Comparison of ENCODE assay signal across 15 cellular contexts in the genomic region with DNA sequence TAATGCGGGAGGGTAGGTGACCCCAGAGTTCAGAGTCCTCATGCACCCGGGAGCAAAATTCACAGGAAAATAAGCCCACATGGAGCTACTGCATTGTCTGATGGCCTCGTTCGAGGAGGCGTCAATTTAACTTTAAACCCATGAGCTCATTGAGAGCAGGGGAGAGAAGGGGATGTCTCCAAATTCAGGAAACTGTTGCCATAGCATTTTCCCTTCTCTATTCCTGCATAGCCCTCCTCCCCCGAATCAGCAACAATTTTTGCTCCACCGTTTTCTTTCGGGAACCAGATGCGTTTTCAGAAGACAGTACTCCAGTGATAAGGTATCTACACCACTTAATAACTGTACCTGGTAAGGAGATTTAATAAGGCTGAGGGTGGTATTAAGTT. TPM values are rescaled to one million over a fixed set of nuclear protein-coding genes. Genes with fewer than 3 reads are reported as not detected.
DNase-seq lines count a peak whose midpoint lies in the region; ATAC-seq and TF ChIP-seq lines count a peak whose summit lies in the region.
"Had no signal": no experiment of that assay in that cellular context is flagged by ENCODE, and none has a peak within 500 bp of the region (broad histone marks: within the 10 kb centered on the region; RNA-seq: fewer than 3 reads in every experiment).

No MANE protein-coding gene starts in this region.

- H3K9me3 Mint-ChIP-seq in glutamatergic neuron (ENCODE audit: unreplicated experiment): peaks cover 2% of the 10 kb centered on the region
- no peaks in the 10 kb centered on the region for H3K9me3 Mint-ChIP-seq in natural killer cell treated with Interleukin-12 subunit alpha and Interleukin-12 subunit beta and Interleukin-15 and Interleukin-18, amount 100 ng/mL, for 72 hours
- H3K9me3 Mint-ChIP-seq: memory B cell had no signal

- POLR2A ChIA-PET in Panc1 (lab: Charles Lee): no interaction called here

- intact Hi-C loops in Panc1 (cut with micrococcal nuclease; ENCODE audit: unreplicated experiment): no loop called here

- peak overlapping the region; percentile 81 for H3K4me3 Mint-ChIP-seq in glutamatergic neuron (ENCODE audit: unreplicated experiment)
- no peak overlapping the region for H3K4me3 Mint-ChIP-seq in natural killer cell treated with Interleukin-12 subunit alpha and Interleukin-12 subunit beta and Interleukin-15 and Interleukin-18, amount 100 ng/mL, for 72 hours
- H3K4me3 Mint-ChIP-seq: memory B cell had no signal

- peak overlapping the region in 1 of 2 experiments; percentile 29; a peak in 1 of 4 replicates for H3K4me3 ChIP-seq in Panc1 (ENCODE audit: low read depth in 2 of 2, low read length in 2 of 2)

- no peaks in the 10 kb centered on the region; the same call in 1 of the 2 replicates for H3K36me3 ChIP-seq in Panc1 (ENCODE audit: control insufficient read depth, insufficient read depth, low read length)
- H3K36me3 ChIP-seq: pancreas had no signal

- no peaks in the 10 kb centered on the region for H3K36me3 Mint-ChIP-seq in glutamatergic neuron (ENCODE audit: unreplicated experiment)
- H3K36me3 Mint-ChIP-seq in natural killer cell treated with Interleukin-12 subunit alpha and Interleukin-12 subunit beta and Interleukin-15 and Interleukin-18, amount 100 ng/mL, for 72 hours: no peaks in the 10 kb centered on the region
- H3K36me3 Mint-ChIP-seq: memory B cell had no signal

- H3K27me3 ChIP-seq in Panc1 (ENCODE audit: control insufficient read depth, insufficient read depth, low read length): peaks cover 32% of the 10 kb centered on the region

- in situ Hi-C loops in Panc1 (cut with HindIII; ENCODE audit: low pct_unique_long_range_greater_than_20kb, low sequenced_read_pairs): no loop called here

- no peak overlapping the region for H3K27ac ChIP-seq in Panc1 (ENCODE audit: low read length)
- H3K27ac ChIP-seq: pancreas had no signal

- 0 out of 2 replicates have a peak, but pooled peaks have one; percentile 38 for ATAC-seq in Panc1
- ATAC-seq in natural killer cell treated with Interleukin-12 subunit alpha and Interleukin-12 subunit beta and Interleukin-15 and Interleukin-18, amount 100 ng/mL, for 72 hours: no peak

- no TSS peak for BruUV-seq in Panc1 (replicated peaks; lab: Mats Ljungman, UMichigan)

- H3K4me1 Mint-ChIP-seq in glutamatergic neuron (ENCODE audit: low read depth, unreplicated experiment): peaks cover 5% of the 10 kb centered on the region
- no peaks in the 10 kb centered on the region for H3K4me1 Mint-ChIP-seq in natural killer cell treated with Interleukin-12 subunit alpha and Interleukin-12 subunit beta and Interleukin-15 and Interleukin-18, amount 100 ng/mL, for 72 hours (ENCODE audit: low read depth in 2 of 2)

- no peak overlapping the region for H3K27ac Mint-ChIP-seq in glutamatergic neuron (ENCODE audit: unreplicated experiment)
- no peak overlapping the region for H3K27ac Mint-ChIP-seq in natural killer cell treated with Interleukin-12 subunit alpha and Interleukin-12 subunit beta and Interleukin-15 and Interleukin-18, amount 100 ng/mL, for 72 hours
- H3K27ac Mint-ChIP-seq: memory B cell had no signal

- no peak for TF ChIP-seq CTCF in Panc1 (IDR thresholded peaks at IDR 0.05)
- TF ChIP-seq CTCF in glutamatergic neuron (IDR thresholded peaks at IDR 0.05; ENCODE audit: partially characterized antibody, unreplicated experiment): no peak

- H3K4me1 ChIP-seq in Panc1 (ENCODE audit: control insufficient read depth, insufficient read depth, low read length): peaks cover 5% of the 10 kb centered on the region; the same call in 1 of the 2 replicates
- H3K4me1 ChIP-seq: pancreas had no signal

- peaks cover 23% of the 10 kb centered on the region for H3K27me3 Mint-ChIP-seq in glutamatergic neuron (ENCODE audit: unreplicated experiment)
- H3K27me3 Mint-ChIP-seq in natural killer cell treated with Interleukin-12 subunit alpha and Interleukin-12 subunit beta and Interleukin-15 and Interleukin-18, amount 100 ng/mL, for 72 hours: peaks cover 30 to 36% of the 10 kb centered on the region in 2 donors

- H3K9me3 ChIP-seq in Panc1 (ENCODE audit: control insufficient read depth, insufficient read depth, low read depth, low read length): no peaks in the 10 kb centered on the region
- H3K9me3 ChIP-seq: pancreas had no signal

- CTCF ChIA-PET in Panc1 (lab: Charles Lee): no interaction called here

- peak; percentile 54 to 61 for DNase-seq in NCI-H524 (lab: John Stamatoyannopoulos, UW)
- no peak for DNase-seq in NCI-H524 treated with DMSO at 0.1 percent for 48 hours (lab: John Stamatoyannopoulos, UW)
- DNase-seq in Panc1 (ENCODE audit: low read depth, low spot score): no peak
- DNase-seq in glutamatergic neuron: no peak
- no peak for DNase-seq in NAMALWA (ENCODE audit: low spot score)
- no peak for DNase-seq in natural killer cell treated with Interleukin-12 subunit alpha and Interleukin-12 subunit beta and Interleukin-15 and Interleukin-18, amount 100 ng/mL, for 72 hours (ENCODE audit: low spot score)
- DNase-seq in UCSD-AML1 (lab: John Stamatoyannopoulos, UW; ENCODE audit: unreplicated experiment): no peak
- DNase-seq in DMS153 treated with DMSO at 0.1 percent for 48 hours (lab: John Stamatoyannopoulos, UW; ENCODE audit: unreplicated experiment): no peak
- DNase-seq: activated CD4-positive, alpha-beta T cell treated with anti-CD3 and anti-CD28 coated beads, Interleukin-2, amount 50 U/mL, for 4 hours; amniotic stem cell; NCI-H226; small intestine; T1000 had no signal

RNA-seq across cellular contexts. Expression of a gene that starts 0.3 kb away (rescaled TPM):
- total RNA-seq in Panc1 (2021; ENCODE audit: unreplicated experiment) (not detected), glutamatergic neuron (ENCODE audit: unreplicated experiment) (not detected)
- not detected for polyA plus RNA-seq in Panc1 (2012; ENCODE audit: insufficient read length)
- total RNA-seq in natural killer cell treated with Interleukin-12 subunit alpha and Interleukin-12 subunit beta and Interleukin-15 and Interleukin-18, amount 100 ng/mL, for 72 hours: not detected

Comparison
In these comparisons a context has a peak if more than half of its experiments do, and no peak if none do; other contexts are left out.
1. DNase-seq: peak in NCI-H524 (2 of 2); none in NCI-H524 treated with DMSO at 0.1 percent for 48 hours (single experiment), Panc1 (single experiment), glutamatergic neuron (single experiment), NAMALWA (single experiment), natural killer cell treated with Interleukin-12 subunit alpha and Interleukin-12 subunit beta and Interleukin-15 and Interleukin-18, amount 100 ng/mL, for 72 hours (single experiment), UCSD-AML1 (single experiment) and DMS153 treated with DMSO at 0.1 percent for 48 hours (single experiment).